Comparison of ENCODE assay signal across 13 cellular contexts in genomic region chr16:87077750-87078127, GRCh38.
"Had no signal": no experiment of that assay in that cellular context is flagged by ENCODE, and none has a peak within 500 bp of the region (broad histone marks: within the 10 kb centered on the region; RNA-seq: fewer than 3 reads in every experiment).

No MANE protein-coding gene starts in this region.

- DNase-seq: KG1, NCI-H1092, NCI-H1417 treated with DMSO at 0.1 percent for 48 hours, NCI-H1694 treated with DMSO at 0.1 percent for 48 hours, NCI-H2081, NCI-H2107, NCI-H2227 treated with DMSO at 0.1 percent for 48 hours, NCI-H526 treated with DMSO at 0.1 percent for 48 hours, NCI-H748 treated with DMSO at 0.1 percent for 48 hours, SIG-M5 had no signal

- H3K36me3 ChIP-seq: MG63 had no signal

- H3K27me3 ChIP-seq: MG63, SJSA1 had no signal

- H3K9me3 ChIP-seq: MG63 had no signal

- H3K4me3 ChIP-seq: MG63, SJSA1, SK-N-MC had no signal

- H3K27ac ChIP-seq: SJSA1, SK-N-MC had no signal
